Comparison of ENCODE assay signal across 35 cellular contexts in genomic region chr16:25311039-25311438, GRCh38. TPM values are rescaled to one million over a fixed set of nuclear protein-coding genes. Genes with fewer than 3 reads are reported as not detected.
DNase-seq lines count a peak whose midpoint lies in the region; ATAC-seq, FAIRE-seq and TF ChIP-seq lines count a peak whose summit lies in the region.
"Had no signal": no experiment of that assay in that cellular context is flagged by ENCODE, and none has a peak within 500 bp of the region (broad histone marks: within the 10 kb centered on the region; RNA-seq: fewer than 3 reads in every experiment).

No MANE protein-coding gene starts in this region.

- no peak overlapping the region for H3K9ac ChIP-seq in HepG2 (ENCODE audit: insufficient read depth, low read depth, low read length)
- no peak overlapping the region for H3K9ac ChIP-seq in K562 (ENCODE audit: insufficient read depth in 1 of 2, low read depth in 2 of 2, low read length in 2 of 2)
- H3K9ac ChIP-seq in endodermal cell (ENCODE audit: extremely low read depth, low read length, poor library complexity, severe bottlenecking): no peak overlapping the region
- H3K9ac ChIP-seq: BLaER1; BLaER1 treated with 17β-estradiol and CSF1 and Interleukin-3, amounts not matched to agents 10 nM and 100 nM had no signal

- no peak for FAIRE-seq in HepG2 (lab: Jason Lieb, UNC)
- no peak for FAIRE-seq in K562 (lab: Jason Lieb, UNC)
- FAIRE-seq: A204.1, A549, D721Med had no signal

- WGBS in HepG2 (ENCODE audit: low lambda C conversion rate): 7% methylated on average over 2 of the region's 2 CpGs
- 70% methylated on average over 2 of the region's 2 CpGs for WGBS in right lobe of liver (ENCODE audit: insufficient coverage, low coverage, low lambda C conversion rate, missing lambda C conversion rate)
- 0% methylated on average over 2 of the region's 2 CpGs for WGBS in K562 (ENCODE audit: insufficient coverage, low coverage, missing lambda C conversion rate)
- WGBS in endodermal cell (ENCODE audit: insufficient coverage in 1 of 2, insufficient read length in 1 of 2), 2 experiments: 89 to 90% methylated on average over 2 of the region's 2 CpGs

- intact Hi-C loops in HepG2 (cut with micrococcal nuclease; ENCODE audit: unreplicated experiment): no loop called here
- intact Hi-C loops in right lobe of liver (cut with DNase I): no loop called here
- intact Hi-C loops in K562 (cut with micrococcal nuclease): no loop called here

- no peaks in the 10 kb centered on the region for H3K4me1 Mint-ChIP-seq in endodermal cell
- H3K4me1 Mint-ChIP-seq: B cell; CD14-positive monocyte; CD4-positive, alpha-beta memory T cell; CD8-positive, alpha-beta memory T cell had no signal

- H3K27me3 ChIP-seq in HepG2 (ENCODE audit: control insufficient read depth in 1 of 2, insufficient read depth in 2 of 2, low read length in 2 of 2) (no peaks in the 10 kb centered on the region), right lobe of liver (no peaks in the 10 kb centered on the region), K562 (ENCODE audit: control insufficient read depth in 2 of 2, insufficient read depth in 2 of 2, low read length in 2 of 2) (no peaks in the 10 kb centered on the region), endodermal cell (ENCODE audit: control insufficient read depth, insufficient read depth, low read length, poor library complexity, severe bottlenecking) (no peaks in the 10 kb centered on the region)
- H3K27me3 ChIP-seq: BE2C; BLaER1; BLaER1 treated with 17β-estradiol and CSF1 and Interleukin-3, amounts not matched to agents 10 nM and 100 nM had no signal

- H3K4me3 ChIP-seq in HepG2 (replicated peaks in 1 of 3; ENCODE audit: insufficient read depth in 1 of 3, low read depth in 2 of 3, low read length in 3 of 3) (no peak overlapping the region), right lobe of liver (no peak overlapping the region), K562 (no peak overlapping the region), endodermal cell (ENCODE audit: low read length) (peak overlapping the region; percentile 6)
- H3K4me3 ChIP-seq: A549; BLaER1; BLaER1 treated with 17β-estradiol and CSF1 and Interleukin-3, amounts not matched to agents 10 nM and 100 nM had no signal

- H3K9me1 ChIP-seq in K562 (ENCODE audit: control insufficient read depth, insufficient read depth, low read length): no peaks in the 10 kb centered on the region

- H3K79me2 ChIP-seq in HepG2 (ENCODE audit: insufficient read depth, low read length) (no peaks in the 10 kb centered on the region), K562 (ENCODE audit: control insufficient read depth, insufficient read depth, low read length) (no peaks in the 10 kb centered on the region)

- in situ Hi-C loops in HepG2 (cut with HindIII; ENCODE audit: extremely low pct_ligation_motif_present, low pct_unique_long_range_greater_than_20kb): no loop called here
- in situ Hi-C loops in K562 (cut with MboI): no loop called here

- no peak for DNase-seq in HepG2 (ENCODE audit: low spot score)
- no peak for DNase-seq in right lobe of liver
- DNase-seq in K562 (ENCODE audit: extremely low read depth in 1 of 4, low spot score in 3 of 4): no peak
- DNase-seq in endodermal cell: no peak
- no peak for DNase-seq in hypothalamus (lab: John Stamatoyannopoulos, UW)
- no peak for DNase-seq in NCI-H1436 treated with DMSO at 0.1 percent for 48 hours (lab: John Stamatoyannopoulos, UW)
- DNase-seq: 8988T; ACHN; AML-193; BE2C; C1 segment of cervical spinal cord; Caco-2; Calu3; CD4-positive, alpha-beta memory T cell; CD4-positive, alpha-beta T cell; CD4-positive, CD25-positive, alpha-beta regulatory T cell; CD8-positive, alpha-beta memory T cell; CD8-positive, alpha-beta T cell; COR-L47; DMS 273 treated with DMSO at 0.1 percent for 48 hours; DMS153; DMS53; DMS79; DMS79 treated with DMSO at 0.1 percent for 48 hours; DND-41; EL had no signal

- POLR2A ChIA-PET in HepG2 (lab: Yijun Ruan, JAX) (no interaction called here), K562 (lab: Yijun Ruan, JAX) (no interaction called here)

- H3K27me3 Mint-ChIP-seq in endodermal cell (ENCODE audit: insufficient read depth): no peaks in the 10 kb centered on the region

- H3K9me3 ChIP-seq in HepG2 (ENCODE audit: low read length) (peaks cover 17% of the 10 kb centered on the region), right lobe of liver (no peaks in the 10 kb centered on the region), K562 (replicated peaks; ENCODE audit: control insufficient read depth, insufficient read depth, low read depth, low read length) (peaks cover 3% of the 10 kb centered on the region; the same call in 1 of the 2 replicates), endodermal cell (ENCODE audit: control insufficient read depth, low read length) (peaks cover 20% of the 10 kb centered on the region)
- H3K9me3 ChIP-seq: BE2C had no signal

- ATAC-seq in HepG2 (no peak), right lobe of liver (no peak), K562 (no peak)
- ATAC-seq: A549; CD8-positive, alpha-beta T cell had no signal

- peaks cover 31% of the 10 kb centered on the region for H3K36me3 Mint-ChIP-seq in endodermal cell (ENCODE audit: low read depth)
- H3K36me3 Mint-ChIP-seq: CD14-positive monocyte had no signal

- H3K36me3 ChIP-seq in HepG2 (replicated peaks in 1 of 2; ENCODE audit: control insufficient read depth in 1 of 2, insufficient read depth in 2 of 2, low read length in 2 of 2) (no peaks in the 10 kb centered on the region), right lobe of liver (no peaks in the 10 kb centered on the region), K562 (ENCODE audit: control insufficient read depth, insufficient read depth, low read length) (no peaks in the 10 kb centered on the region), endodermal cell (ENCODE audit: control insufficient read depth, insufficient read depth, low read length) (peaks cover 4% of the 10 kb centered on the region)
- H3K36me3 ChIP-seq: BE2C had no signal

- TF ChIP-seq RAD21 in HepG2 (CRISPR knock-in tag; IDR thresholded peaks at IDR 0.05) (no peak), K562 (CRISPR knock-in tag; conservative IDR thresholded peaks at IDR 0.05 in 1 of 2, IDR thresholded peaks at IDR 0.05 in 1 of 2) (no peak)

- TF ChIP-seq POLR2A in HepG2 (IDR thresholded peaks at IDR 0.05; ENCODE audit: insufficient read depth in 1 of 2, low read depth in 2 of 2, low read length in 2 of 2): no peak
- no peak for TF ChIP-seq POLR2A in right lobe of liver (IDR thresholded peaks at IDR 0.05)
- TF ChIP-seq POLR2A in K562 (conservative IDR thresholded peaks at IDR 0.05): no peak

- H3K4me3 Mint-ChIP-seq in endodermal cell: no peak overlapping the region
- H3K4me3 Mint-ChIP-seq: B cell; CD14-positive monocyte; CD4-positive, alpha-beta memory T cell; CD4-positive, alpha-beta T cell; CD4-positive, CD25-positive, alpha-beta regulatory T cell; CD8-positive, alpha-beta memory T cell; CD8-positive, alpha-beta T cell had no signal

- no peak overlapping the region for H2AFZ ChIP-seq in HepG2 (ENCODE audit: low read length)
- no peak overlapping the region for H2AFZ ChIP-seq in K562 (ENCODE audit: low read depth, low read length)

- no peak overlapping the region for H3K4me2 ChIP-seq in HepG2 (ENCODE audit: low read depth, low read length)
- no peak overlapping the region for H3K4me2 ChIP-seq in K562 (ENCODE audit: insufficient read depth, low read length)
- H3K4me2 ChIP-seq: A549; BLaER1; BLaER1 treated with 17β-estradiol and CSF1 and Interleukin-3, amounts not matched to agents 10 nM and 100 nM had no signal

- TF ChIP-seq CTCF in HepG2 (CRISPR knock-in tag; IDR thresholded peaks at IDR 0.05): no peak
- no peak for TF ChIP-seq CTCF in right lobe of liver (IDR thresholded peaks at IDR 0.05)
- TF ChIP-seq CTCF in K562 (IDR thresholded peaks at IDR 0.05 in 2 of 3, conservative IDR thresholded peaks at IDR 0.05 in 1 of 3; ENCODE audit: insufficient read depth in 2 of 3, low read depth in 1 of 3, low read length in 3 of 3): no peak
- no peak for TF ChIP-seq CTCF in endodermal cell (conservative IDR thresholded peaks at IDR 0.05)

- TF ChIP-seq EP300 in HepG2 (IDR thresholded peaks at IDR 0.05; ENCODE audit: low read depth in 2 of 2, low read length in 2 of 2) (no peak), HepG2 (CRISPR knock-in tag; IDR thresholded peaks at IDR 0.05; ENCODE audit: borderline replicate concordance) (no peak), K562 (IDR thresholded peaks at IDR 0.05; ENCODE audit: low read length) (no peak)

- H3K27ac Mint-ChIP-seq in endodermal cell: no peak overlapping the region
- H3K27ac Mint-ChIP-seq: B cell; CD14-positive monocyte; CD4-positive, alpha-beta memory T cell; CD4-positive, alpha-beta T cell; CD4-positive, CD25-positive, alpha-beta regulatory T cell; CD8-positive, alpha-beta memory T cell; CD8-positive, alpha-beta T cell had no signal

- BruUV-seq in HepG2 (replicated peaks; lab: Mats Ljungman, UMichigan) (no TSS peak), K562 (replicated peaks; lab: Mats Ljungman, UMichigan) (no TSS peak)

- peaks cover 29% of the 10 kb centered on the region for H3K9me3 Mint-ChIP-seq in endodermal cell

- H4K20me1 ChIP-seq in HepG2 (ENCODE audit: insufficient read depth, low read length) (no peaks in the 10 kb centered on the region), K562 (replicated peaks; ENCODE audit: control insufficient read depth, insufficient read depth, low read length) (no peaks in the 10 kb centered on the region)
- H4K20me1 ChIP-seq: BLaER1; BLaER1 treated with 17β-estradiol and CSF1 and Interleukin-3, amounts not matched to agents 10 nM and 100 nM had no signal

- H3K4me1 ChIP-seq in HepG2 (ENCODE audit: insufficient read depth, low read length) (no peaks in the 10 kb centered on the region), right lobe of liver (no peaks in the 10 kb centered on the region), K562 (replicated peaks in 1 of 2; ENCODE audit: control insufficient read depth in 2 of 2, insufficient read depth in 2 of 2, low read length in 2 of 2) (no peaks in the 10 kb centered on the region), endodermal cell (ENCODE audit: control insufficient read depth, insufficient read depth, low read length) (no peaks in the 10 kb centered on the region)
- H3K4me1 ChIP-seq: A549; BE2C; BLaER1; BLaER1 treated with 17β-estradiol and CSF1 and Interleukin-3, amounts not matched to agents 10 nM and 100 nM; Caco-2 had no signal

- H3K27ac ChIP-seq in HepG2 (ENCODE audit: extremely low read length, insufficient read depth, low read length) (no peak overlapping the region), right lobe of liver (no peak overlapping the region), K562 (ENCODE audit: extremely low read depth, low read depth, low read length) (no peak overlapping the region), endodermal cell (ENCODE audit: low read depth, low read length) (no peak overlapping the region)
- H3K27ac ChIP-seq: 22Rv1; A549; BLaER1; BLaER1 treated with 17β-estradiol and CSF1 and Interleukin-3, amounts not matched to agents 10 nM and 100 nM; C4-2B had no signal

- CTCF ChIA-PET in HepG2 (lab: Yijun Ruan, JAX; ENCODE audit: low intra/inter-chr PET ratio, low total read pairs): no interaction called here
- CTCF ChIA-PET in K562 (lab: Yijun Ruan, JAX; ENCODE audit: low intra/inter-chr PET ratio): no interaction called here

RNA-seq across cellular contexts. Expression of gene ZKSCAN2, which starts 53.4 kb away (rescaled TPM):
- 11.1 and 14.7 TPM in 2 replicates for total RNA-seq in HepG2 (2016; rRNA removed; fragmentation: Illumina TruSeq; extraction: Trizol)
- total RNA-seq in HepG2 (2016; cell fraction: cytosol; rRNA removed; fragmentation: Illumina TruSeq; extraction: Trizol; ENCODE audit: low read depth): 1.2 and 1.8 TPM in 2 replicates
- total RNA-seq in HepG2 (2016; cell fraction: insoluble cytoplasmic fraction; rRNA removed; fragmentation: Illumina TruSeq; extraction: Trizol): 11.4 and 14.6 TPM in 2 replicates
- total RNA-seq in HepG2 (2016; cell fraction: membrane; rRNA removed; fragmentation: Illumina TruSeq; extraction: Trizol): 4.6 and 5.1 TPM in 2 replicates
- 15.4 and 18.7 TPM in 2 replicates for total RNA-seq in HepG2 (2016; cell fraction: nucleus; rRNA removed; fragmentation: Illumina TruSeq; extraction: Trizol)
- 4.2 TPM in 2 replicates for polyA plus RNA-seq in HepG2 (2011; rRNA removed)
- polyA plus RNA-seq in HepG2 (2011; cell fraction: cytosol; rRNA removed): 2.6 and 3.9 TPM in 2 replicates
- 7.2 and 7.9 TPM in 2 replicates for polyA plus RNA-seq in HepG2 (2011; cell fraction: nucleus; rRNA removed)
- polyA plus RNA-seq in HepG2 (2012): 4.9 and 6.0 TPM in 2 replicates
- polyA plus RNA-seq in HepG2 (2016; cell fraction: cytosol; fragmentation: Illumina TruSeq; extraction: Trizol; ENCODE audit: low read depth): 0.29 and 0.40 TPM in 2 replicates
- 8.7 TPM in 2 replicates for polyA plus RNA-seq in HepG2 (2016; cell fraction: insoluble cytoplasmic fraction; fragmentation: Illumina TruSeq; extraction: Trizol; ENCODE audit: low read depth)
- polyA plus RNA-seq in HepG2 (2016; cell fraction: membrane; fragmentation: Illumina TruSeq; extraction: Trizol; ENCODE audit: low read depth): 1.2 and 1.5 TPM in 2 replicates
- polyA plus RNA-seq in HepG2 (2016; cell fraction: nucleus; fragmentation: Illumina TruSeq; extraction: Trizol; ENCODE audit: insufficient read depth, low read depth): 9.8 and 10.4 TPM in 2 replicates
- 7.2 and 16.4 TPM in 2 replicates for polyA minus RNA-seq in HepG2 (2011; rRNA and poly(A)+ RNA removed; ENCODE audit: low replicate concordance)
- 12.3 and 13.2 TPM in 2 replicates for polyA minus RNA-seq in HepG2 (2011; cell fraction: cytosol; rRNA and poly(A)+ RNA removed)
- polyA minus RNA-seq in HepG2 (2011; cell fraction: nucleus; rRNA and poly(A)+ RNA removed): 44.2 and 45.0 TPM in 2 replicates
- 1 to 10 TPM; 2.2 to 2.7 (median 2.2) TPM for total RNA-seq in right lobe of liver
- 13.7 and 18.9 TPM in 2 replicates for total RNA-seq in K562 (2011; cell fraction: chromatin; rRNA removed; ENCODE audit: low replicate concordance)
- total RNA-seq in K562 (2011; cell fraction: nucleolus; rRNA removed): 10.3 and 12.2 TPM in 2 replicates
- total RNA-seq in K562 (2011; cell fraction: nucleoplasm; rRNA removed): 11.8 and 13.6 TPM in 2 replicates
- 3.6 and 4.9 TPM in 2 replicates for total RNA-seq in K562 (2014; rRNA removed)
- total RNA-seq in K562 (2014; rRNA removed; fragmentation: Illumina TruSeq; extraction: Trizol): 6.0 and 6.9 TPM in 2 replicates
- 6.7 and 6.8 TPM in 2 replicates for total RNA-seq in K562 (2015; rRNA removed; fragmentation: Illumina TruSeq; extraction: Trizol)
- total RNA-seq in K562 (2021): 8.9 and 9.5 TPM in 2 replicates
- polyA plus RNA-seq in K562 (2011; rRNA removed): 2.7 and 4.2 TPM in 2 replicates
- polyA plus RNA-seq in K562 (2011; cell fraction: cytosol; rRNA removed): 2.2 and 2.3 TPM in 2 replicates
- 4.0 and 4.6 TPM in 2 replicates for polyA plus RNA-seq in K562 (2011; cell fraction: nucleus; rRNA removed)
- polyA plus RNA-seq in K562 (2012): 3.0 and 3.4 TPM in 2 replicates
- 5.4 and 5.8 TPM in 2 replicates for polyA plus RNA-seq in K562 (2014; fragmentation: Illumina TruSeq; extraction: Trizol)
- polyA plus RNA-seq in K562 (2014; fragmentation: Nextera tagmentation; extraction: Ambion mirVana): 1 to 10 TPM; 1.3 to 1.9 TPM
- polyA plus RNA-seq in K562 (2014; rRNA removed): 3.0 and 3.4 TPM in 2 replicates
- 14.0 and 14.5 TPM in 2 replicates for polyA minus RNA-seq in K562 (2011; rRNA and poly(A)+ RNA removed)
- 7.1 and 8.5 TPM in 2 replicates for polyA minus RNA-seq in K562 (2011; cell fraction: cytosol; rRNA and poly(A)+ RNA removed)
- 7.4 and 13.3 TPM in 2 replicates for polyA minus RNA-seq in K562 (2011; cell fraction: nucleus; rRNA and poly(A)+ RNA removed)
- total RNA-seq in endodermal cell: 10 to 100 TPM; 19.2 to 19.6 TPM
- polyA plus RNA-seq in endodermal cell (2013, experiment 1 of 2): 12.0 TPM
- polyA plus RNA-seq in endodermal cell (2013, experiment 2 of 2): 11.8 TPM

Comparison
In these comparisons a context has a peak if more than half of its experiments do, and no peak if none do; other contexts are left out.
1. Of the 241 proteins assayed by ChIP-seq in both HepG2 and K562: peak only in HepG2: RAD51; only in K562: TFE3; in both: none; in neither: 238; mixed calls (peak in some experiments, not most) for 1.